Comparison of ENCODE assay signal across 20 cellular contexts in the genomic region with DNA sequence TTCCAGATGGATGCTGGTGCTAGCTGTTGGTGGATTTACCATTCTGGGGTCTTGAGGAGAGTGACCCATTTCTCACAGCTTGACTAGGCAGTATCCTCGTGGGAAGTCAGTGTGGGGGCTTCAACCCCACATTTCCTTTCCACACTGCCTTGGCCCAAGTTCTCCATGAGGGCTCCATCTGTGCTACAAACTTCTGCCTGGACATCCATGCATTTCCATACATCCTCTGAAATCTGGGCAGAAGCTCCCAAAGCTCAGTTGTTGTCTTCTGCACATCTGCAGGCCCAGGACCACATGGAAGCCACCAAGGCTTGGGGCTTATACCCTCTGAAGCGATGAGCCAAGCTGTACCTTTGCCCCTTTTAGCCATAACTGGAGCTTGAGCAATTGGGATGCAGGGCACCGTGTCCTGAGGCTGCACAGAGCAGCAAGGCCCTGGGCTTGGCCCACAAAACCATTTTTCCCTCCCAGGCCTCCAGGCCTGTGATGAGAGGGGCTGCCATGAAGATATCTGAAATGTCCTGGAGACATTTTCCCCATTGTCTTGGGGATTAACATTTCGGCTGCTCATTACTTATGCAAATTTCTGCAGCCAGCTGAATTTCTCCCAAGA.
DNase-seq lines count a peak whose midpoint lies in the region; ATAC-seq, FAIRE-seq and TF ChIP-seq lines count a peak whose summit lies in the region.
"Had no signal": no experiment of that assay in that cellular context is flagged by ENCODE, and none has a peak within 500 bp of the region (broad histone marks: within the 10 kb centered on the region; RNA-seq: fewer than 3 reads in every experiment).

No MANE protein-coding gene starts in this region.

- DNase-seq in A549 (ENCODE audit: low read depth in 1 of 2, low spot score in 1 of 2) (no peak), K562 (ENCODE audit: extremely low read depth in 1 of 4, low spot score in 3 of 4) (peak in 1 of 4 experiments; percentile 1), mesendoderm (no peak)
- no peak for DNase-seq in activated T-cell treated with anti-CD3 and anti-CD28 coated beads, Interleukin-2, amount 50 U/mL, for 1 hour
- DNase-seq: ACHN; BE2C; Calu3; CD4-positive, alpha-beta T cell; DMS79 treated with DMSO at 0.1 percent for 48 hours; GF-D8; GOT3; H7; IMR-90; Kasumi-1; KBM-7 had no signal

- ATAC-seq in A549 (no peak), K562 (no peak), HG02798 (IDR thresholded peaks at IDR 0.05; ENCODE audit: poor library complexity, unreplicated experiment) (no peak)
- ATAC-seq: HCT116 had no signal

- no peak overlapping the region for H3K23ac ChIP-seq in mesendoderm (ENCODE audit: low read length)

- H3K9ac ChIP-seq in K562 (ENCODE audit: insufficient read depth in 1 of 2, low read depth in 2 of 2, low read length in 2 of 2) = no peak overlapping the region
- no peak overlapping the region for H3K9ac ChIP-seq in mesendoderm (ENCODE audit: low read length)

- 47% methylated on average over 4 of the region's 4 CpGs for WGBS in A549 (ENCODE audit: missing lambda C conversion rate)
- 0% methylated on average over 4 of the region's 4 CpGs for WGBS in K562 (ENCODE audit: insufficient coverage, low coverage, missing lambda C conversion rate)
- no CpG with 5 or more reads among the region's 4 CpGs for WGBS in mesendoderm (ENCODE audit: extremely low coverage, insufficient coverage, low lambda C conversion rate)

- POLR2A ChIA-PET in A549 (lab: Yijun Ruan, JAX) (no interaction called here), HEK293 (lab: Yijun Ruan, JAX) (no interaction called here), K562 (lab: Yijun Ruan, JAX) (interaction anchor here (0.7 kb wide), 1 partner anchor 1209 kb away, joined by 3 read pairs; no protein-coding TSS in a partner anchor)

- no TSS peak for BruUV-seq in K562 (replicated peaks; lab: Mats Ljungman, UMichigan)

- H4K20me1 ChIP-seq in K562 (replicated peaks; ENCODE audit: control insufficient read depth, insufficient read depth, low read length) = no peaks in the 10 kb centered on the region

- H3K4ac ChIP-seq in mesendoderm (ENCODE audit: low read depth, low read length) = no peak overlapping the region

- no peak overlapping the region for H2AK5ac ChIP-seq in mesendoderm (ENCODE audit: low read length)

- H3K4me2 ChIP-seq in A549 = no peak overlapping the region
- no peak overlapping the region for H3K4me2 ChIP-seq in K562 (ENCODE audit: insufficient read depth, low read length)
- H3K4me2 ChIP-seq in mesendoderm (ENCODE audit: low read length) = no peak overlapping the region

- H3K79me2 ChIP-seq in K562 (ENCODE audit: control insufficient read depth, insufficient read depth, low read length) = no peaks in the 10 kb centered on the region
- no peaks in the 10 kb centered on the region for H3K79me2 ChIP-seq in mesendoderm (ENCODE audit: control insufficient read depth, insufficient read depth, low read length)

- FAIRE-seq in A549 (lab: Jason Lieb, UNC) (no peak), K562 (lab: Jason Lieb, UNC) (no peak)

- no peak overlapping the region for H3K27ac ChIP-seq in A549
- H3K27ac ChIP-seq in HEK293 (ENCODE audit: extremely low read depth, low read depth, low read length) = no peak overlapping the region
- no peak overlapping the region for H3K27ac ChIP-seq in K562 (ENCODE audit: extremely low read depth, low read depth, low read length)
- H3K27ac ChIP-seq in mesendoderm (ENCODE audit: low read depth, low read length) = no peak overlapping the region
- H3K27ac ChIP-seq: C4-2B, HL-60 had no signal

- no peak overlapping the region for H3K56ac ChIP-seq in mesendoderm (ENCODE audit: low read length)

- H3K27me3 ChIP-seq in K562 (ENCODE audit: control insufficient read depth in 2 of 2, insufficient read depth in 2 of 2, low read length in 2 of 2) = no peaks in the 10 kb centered on the region
- H3K27me3 ChIP-seq in mesendoderm (ENCODE audit: insufficient read depth, low read length, poor library complexity) = no peaks in the 10 kb centered on the region
- H3K27me3 ChIP-seq: BE2C had no signal

- no peak overlapping the region for H3K18ac ChIP-seq in mesendoderm (ENCODE audit: low read length)

- no peak overlapping the region for H2BK15ac ChIP-seq in mesendoderm (replicated peaks; ENCODE audit: low read depth)

- H3K4me3 ChIP-seq in A549 (no peak overlapping the region), HEK293 (ENCODE audit: low read depth, low read length) (no peak overlapping the region), K562 (no peak overlapping the region), mesendoderm (ENCODE audit: low read length) (peak overlapping the region; percentile 8)

- intact Hi-C loops in K562 (cut with micrococcal nuclease) = no loop called here

- TF ChIP-seq RAD21 in A549 (conservative IDR thresholded peaks at IDR 0.05 in 1 of 2, IDR thresholded peaks at IDR 0.05 in 1 of 2) = no peak
- TF ChIP-seq RAD21 in K562 (CRISPR knock-in tag; conservative IDR thresholded peaks at IDR 0.05 in 1 of 2, IDR thresholded peaks at IDR 0.05 in 1 of 2) = no peak

- no peaks in the 10 kb centered on the region for H3K79me1 ChIP-seq in mesendoderm (ENCODE audit: low read length)

- H3K4me1 ChIP-seq in A549 (no peaks in the 10 kb centered on the region), HEK293 (ENCODE audit: control insufficient read depth, insufficient read depth, low read length) (no peaks in the 10 kb centered on the region), K562 (replicated peaks in 1 of 2; ENCODE audit: control insufficient read depth in 2 of 2, insufficient read depth in 2 of 2, low read length in 2 of 2) (no peaks in the 10 kb centered on the region), mesendoderm (ENCODE audit: control insufficient read depth, low read depth, low read length) (no peaks in the 10 kb centered on the region)
- H3K4me1 ChIP-seq: BE2C had no signal

- TF ChIP-seq EP300 in A549 (IDR thresholded peaks at IDR 0.05) = no peak
- TF ChIP-seq EP300 in K562 (IDR thresholded peaks at IDR 0.05; ENCODE audit: low read length) = no peak

- H3K9me3 ChIP-seq in A549 = peaks cover 4% of the 10 kb centered on the region
- no peaks in the 10 kb centered on the region for H3K9me3 ChIP-seq in HEK293 (ENCODE audit: control insufficient read depth, insufficient read depth, low read depth, low read length)
- H3K9me3 ChIP-seq in K562 (replicated peaks; ENCODE audit: control insufficient read depth, insufficient read depth, low read depth, low read length) = no peaks in the 10 kb centered on the region

- H2BK5ac ChIP-seq in mesendoderm (ENCODE audit: low read length) = no peak overlapping the region

- no peaks in the 10 kb centered on the region for H3K36me3 ChIP-seq in HEK293 (ENCODE audit: control insufficient read depth in 2 of 2, insufficient read depth in 1 of 2, low read length in 2 of 2)
- no peaks in the 10 kb centered on the region for H3K36me3 ChIP-seq in K562 (ENCODE audit: control insufficient read depth, insufficient read depth, low read length)
- H3K36me3 ChIP-seq in mesendoderm (ENCODE audit: control insufficient read depth, insufficient read depth, low read length) = no peaks in the 10 kb centered on the region
- H3K36me3 ChIP-seq: BE2C had no signal

- no peaks in the 10 kb centered on the region for H3K9me1 ChIP-seq in K562 (ENCODE audit: control insufficient read depth, insufficient read depth, low read length)

- TF ChIP-seq POLR2A in A549 (IDR thresholded peaks at IDR 0.05; ENCODE audit: low read length) (no peak), K562 (conservative IDR thresholded peaks at IDR 0.05) (no peak)

- CTCF ChIA-PET in A549 (lab: Yijun Ruan, JAX) = no interaction called here
- CTCF ChIA-PET in HEK293 (lab: Yijun Ruan, JAX) = no interaction called here
- CTCF ChIA-PET in K562 (lab: Yijun Ruan, JAX; ENCODE audit: low intra/inter-chr PET ratio) = no interaction called here

- in situ Hi-C loops in K562 (cut with MboI) = no loop called here

- TF ChIP-seq CTCF in A549 (IDR thresholded peaks at IDR 0.05) = no peak
- no peak for TF ChIP-seq CTCF in HEK293 (tag by site-specific recombination; IDR thresholded peaks at IDR 0.05)
- TF ChIP-seq CTCF in K562 (IDR thresholded peaks at IDR 0.05 in 2 of 3, conservative IDR thresholded peaks at IDR 0.05 in 1 of 3; ENCODE audit: insufficient read depth in 2 of 3, low read depth in 1 of 3, low read length in 3 of 3) = no peak

- no peak overlapping the region for H2AFZ ChIP-seq in K562 (ENCODE audit: low read depth, low read length)

- H4K5ac ChIP-seq in mesendoderm (ENCODE audit: low read length) = no peak overlapping the region

- no peak overlapping the region for H2BK120ac ChIP-seq in mesendoderm (ENCODE audit: low read depth, low read length)

- H4K8ac ChIP-seq in mesendoderm (ENCODE audit: low read depth, low read length) = no peak overlapping the region

TF ChIP-seq in A549, 52 proteins besides CTCF, POLR2A, EP300 and RAD21 (continues in another document):
- TF ChIP-seq ZFP36 (IDR thresholded peaks at IDR 0.05; ENCODE audit: borderline replicate concordance, partially characterized antibody) = peak; percentile 12
- TF ChIP-seq, protein P1, sequence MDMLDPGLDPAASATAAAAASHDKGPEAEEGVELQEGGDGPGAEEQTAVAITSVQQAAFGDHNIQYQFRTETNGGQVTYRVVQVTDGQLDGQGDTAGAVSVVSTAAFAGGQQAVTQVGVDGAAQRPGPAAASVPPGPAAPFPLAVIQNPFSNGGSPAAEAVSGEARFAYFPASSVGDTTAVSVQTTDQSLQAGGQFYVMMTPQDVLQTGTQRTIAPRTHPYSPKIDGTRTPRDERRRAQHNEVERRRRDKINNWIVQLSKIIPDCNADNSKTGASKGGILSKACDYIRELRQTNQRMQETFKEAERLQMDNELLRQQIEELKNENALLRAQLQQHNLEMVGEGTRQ (IDR thresholded peaks at IDR 0.05) = no peak

TF ChIP-seq in HEK293, 187 proteins besides CTCF, POLR2A, EP300 and RAD21 (continues in another document):
- TF ChIP-seq ZNF785 (tag by site-specific recombination; IDR thresholded peaks at IDR 0.05) (no peak), ZBTB1 (tag by site-specific recombination; IDR thresholded peaks at IDR 0.05) (no peak), SETDB1 (IDR thresholded peaks at IDR 0.05; ENCODE audit: insufficient read length, low read length) (peak; percentile 91), ZNF350 (tag by site-specific recombination; IDR thresholded peaks at IDR 0.05) (no peak), ZNF571 (tag by site-specific recombination; IDR thresholded peaks at IDR 0.05) (no peak), ZNF501 (tag by site-specific recombination; IDR thresholded peaks at IDR 0.05) (no peak), ZNF792 (tag by site-specific recombination; IDR thresholded peaks at IDR 0.05) (no peak)

TF ChIP-seq in K562, 482 proteins besides CTCF, POLR2A, EP300 and RAD21 (continues in another document):
- no peak for TF ChIP-seq SAP30 (IDR thresholded peaks at IDR 0.05; ENCODE audit: borderline replicate concordance, insufficient read depth, low read depth, low read length, poor library complexity, severe bottlenecking)
- TF ChIP-seq FOS (IDR thresholded peaks at IDR 0.05; ENCODE audit: extremely low read depth, insufficient read length) = no peak
- no peak for TF ChIP-seq ESRRB (CRISPR knock-in tag; IDR thresholded peaks at IDR 0.05; ENCODE audit: borderline replicate concordance)
- TF ChIP-seq CBX5 (IDR thresholded peaks at IDR 0.05; ENCODE audit: borderline replicate concordance, low read depth) = peak; percentile 56; the same call in 1 of the 2 replicates
- no peak for TF ChIP-seq JUN (IDR thresholded peaks at IDR 0.05; ENCODE audit: borderline replicate concordance, low read depth, low read length)
- no peak for TF ChIP-seq JUN (CRISPR knock-in tag; IDR thresholded peaks at IDR 0.05; ENCODE audit: borderline replicate concordance)
